ENCODE assay signal across 8 cellular contexts in genomic region chr6:8064638-8065518, GRCh38. TPM values are rescaled to one million over a fixed set of nuclear protein-coding genes. Genes with fewer than 3 reads are reported as not detected.
DNase-seq lines count a peak whose midpoint lies in the region; ATAC-seq lines count a peak whose summit lies in the region.

No MANE protein-coding gene starts in this region.

- peak overlapping the region; percentile 87 for H3K9ac ChIP-seq in GM23248

- peak overlapping the region; percentile 63 to 92 for H3K27ac Mint-ChIP-seq in activated naive CD4-positive, alpha-beta T cell treated with anti-CD3 and anti-CD28 coated beads, Interleukin-2, amount 50 U/mL, for 72 hours

- H3K9me3 ChIP-seq in GM23248 (ENCODE audit: low read depth) (no peaks in the 10 kb centered on the region), thymus (ENCODE audit: control insufficient read depth) (no peaks in the 10 kb centered on the region)

- H3K9me3 Mint-ChIP-seq in activated naive CD4-positive, alpha-beta T cell treated with anti-CD3 and anti-CD28 coated beads, Interleukin-2, amount 50 U/mL, for 72 hours, result no peaks in the 10 kb centered on the region

- H3K36me3 Mint-ChIP-seq in activated naive CD4-positive, alpha-beta T cell treated with anti-CD3 and anti-CD28 coated beads, Interleukin-2, amount 50 U/mL, for 72 hours, result peaks cover 0 to 4% of the 10 kb centered on the region in 2 donors

- peak; percentile 1 to 6 for ATAC-seq in activated naive CD4-positive, alpha-beta T cell treated with anti-CD3 and anti-CD28 coated beads, Interleukin-2, amount 50 U/mL, for 72 hours
- ATAC-seq in left colon (peak; percentile 47), GM19452 (IDR thresholded peaks at IDR 0.05; ENCODE audit: unreplicated experiment) (no peak), GM21447 (IDR thresholded peaks at IDR 0.05; ENCODE audit: unreplicated experiment) (no peak)

- H4K20me1 ChIP-seq in GM23248 (ENCODE audit: insufficient read depth), result no peaks in the 10 kb centered on the region

- WGBS in GM23248 (ENCODE audit: low coverage in 1 of 2, low lambda C conversion rate in 2 of 2, missing lambda C conversion rate in 2 of 2), 2 experiments, result 95 to 98% methylated on average over 7 of the region's 7 CpGs
- WGBS in thymus, result 80% methylated on average over 7 of the region's 7 CpGs

- peak; percentile 13 for DNase-seq in A172 (ENCODE audit: low spot score)
- DNase-seq in GM23248, result no peak
- DNase-seq in activated naive CD4-positive, alpha-beta T cell treated with anti-CD3 and anti-CD28 coated beads, Interleukin-2, amount 50 U/mL, for 72 hours (ENCODE audit: low spot score in 2 of 2), result peak in 1 of 2 donors; percentile 11
- peak in 1 of 2 donors; percentile 14 for DNase-seq in left colon
- no peak for DNase-seq in SIG-M5 (lab: John Stamatoyannopoulos, UW)

- H3K79me2 ChIP-seq in GM23248 (ENCODE audit: insufficient read depth), result peaks cover 6% of the 10 kb centered on the region; the same call in 1 of the 2 replicates

- H3K27me3 ChIP-seq in GM23248 (replicated peaks; ENCODE audit: insufficient read depth), result no peaks in the 10 kb centered on the region
- no peaks in the 10 kb centered on the region for H3K27me3 ChIP-seq in thymus (ENCODE audit: control insufficient read depth, insufficient read depth)

- H3K4me1 ChIP-seq in GM23248 (ENCODE audit: insufficient read depth) (peaks cover 10% of the 10 kb centered on the region; the same call in 1 of the 2 replicates), thymus (ENCODE audit: control insufficient read depth, insufficient read depth, low read length) (no peaks in the 10 kb centered on the region)

- intact Hi-C loops in left colon (cut with DNase I, micrococcal nuclease), result no loop called here

- in situ Hi-C loops in GM23248 (cut with MboI), result no loop called here

- no peaks in the 10 kb centered on the region for H3K9me2 ChIP-seq in GM23248 (ENCODE audit: insufficient read depth)

- peaks cover 4% of the 10 kb centered on the region; the same call in 1 of the 2 replicates for H3K36me3 ChIP-seq in GM23248 (ENCODE audit: low read depth)
- H3K36me3 ChIP-seq in thymus (ENCODE audit: control insufficient read depth, insufficient read depth), result peaks cover 3% of the 10 kb centered on the region

- H3K4me3 ChIP-seq in GM23248, result peak overlapping the region; percentile 83
- peak overlapping the region; percentile 87 for H3K4me3 ChIP-seq in thymus (ENCODE audit: low read length)

- H3K27ac ChIP-seq in GM23248 (peak overlapping the region; percentile 60), thymus (ENCODE audit: low read depth) (peak overlapping the region; percentile 93)

- H3F3A ChIP-seq in GM23248 (ENCODE audit: insufficient read depth), result no peaks in the 10 kb centered on the region

- H2AFZ ChIP-seq in GM23248, result peak overlapping the region; percentile 96

- peak overlapping the region; percentile 71 for H3K4me2 ChIP-seq in GM23248 (ENCODE audit: unreplicated experiment)

RNA-seq across cellular contexts. Expression of gene BLOC1S5, which starts 0.7 kb away (rescaled TPM):
- 13.2 and 13.5 TPM in 2 replicates for total RNA-seq in A172 (2014; rRNA removed; shearing (Covaris generic))
- 7.8 and 13.1 TPM in 2 replicates for total RNA-seq in GM23248 (2014; rRNA removed; shearing (Covaris generic))
- polyA plus RNA-seq in GM23248 (2016; fragmentation: Nextera tagmentation; extraction: Ambion mirVana) (14.0 and 14.1 TPM in 2 replicates), thymus (10.3 TPM)
- total RNA-seq in activated naive CD4-positive, alpha-beta T cell treated with anti-CD3 and anti-CD28 coated beads, Interleukin-2, amount 50 U/mL, for 72 hours, result 10 to 100 TPM; 25.8 to 26.1 TPM
- 10 to 100 TPM; 10.1 to 11.0 TPM for total RNA-seq in left colon

RNA-seq across cellular contexts. Expression of gene EEF1E1, which starts 37.5 kb away (rescaled TPM):
- total RNA-seq in A172 (2014; rRNA removed; shearing (Covaris generic)), result 114 and 117 TPM in 2 replicates
- 23.4 and 46.7 TPM in 2 replicates for total RNA-seq in GM23248 (2014; rRNA removed; shearing (Covaris generic))
- 59.5 and 61.3 TPM in 2 replicates for polyA plus RNA-seq in GM23248 (2016; fragmentation: Nextera tagmentation; extraction: Ambion mirVana)
- total RNA-seq in activated naive CD4-positive, alpha-beta T cell treated with anti-CD3 and anti-CD28 coated beads, Interleukin-2, amount 50 U/mL, for 72 hours, result 10 to 100 TPM; 55.9 to 65.2 TPM
- 10 to 100 TPM in 1 of 2 donors, 1 to 10 TPM in 1; 6.1 to 14.5 TPM for total RNA-seq in left colon
- polyA plus RNA-seq in thymus, result 34.0 TPM

Comparison
In these comparisons a context has a peak if more than half of its experiments do, and no peak if none do; other contexts are left out.
1. ATAC-seq: peak in activated naive CD4-positive, alpha-beta T cell treated with anti-CD3 and anti-CD28 coated beads, Interleukin-2, amount 50 U/mL, for 72 hours (2 of 2) and left colon (single experiment); none in GM19452 (single experiment) and GM21447 (single experiment).